13 cellular contexts compared by ENCODE assay signal in genomic region chr5:158451203-158451982, GRCh38.
DNase-seq lines count a peak whose midpoint lies in the region; ATAC-seq and TF ChIP-seq lines count a peak whose summit lies in the region.
"Had no signal": no experiment of that assay in that cellular context is flagged by ENCODE, and none has a peak within 500 bp of the region (broad histone marks: within the 10 kb centered on the region; RNA-seq: fewer than 3 reads in every experiment).

No MANE protein-coding gene starts in this region.

- H3K27ac ChIP-seq in WERI-Rb-1: no peak overlapping the region
- H3K27ac ChIP-seq in heart left ventricle: peak overlapping the region in 8 of 12 donors; percentile 4 to 66 (median 56)
- H3K27ac ChIP-seq: left lung had no signal

- no peak for TF ChIP-seq POLR2A in heart left ventricle (IDR thresholded peaks at IDR 0.05)

- peaks cover 4% of the 10 kb centered on the region for H3K27me3 Mint-ChIP-seq in progenitor cell of endocrine pancreas

- WGBS in heart left ventricle, 4 donors: 47 to 56% (median 51%) methylated on average over 8 of the region's 8 CpGs

- no peak overlapping the region for H3K4me3 ChIP-seq in BE2C (ENCODE audit: low read depth, low read length)
- no peak overlapping the region for H3K4me3 ChIP-seq in WERI-Rb-1 (ENCODE audit: low read depth, low read length)
- no peak overlapping the region for H3K4me3 ChIP-seq in heart left ventricle
- H3K4me3 ChIP-seq: left lung had no signal

- no peaks in the 10 kb centered on the region for H3K36me3 Mint-ChIP-seq in progenitor cell of endocrine pancreas (ENCODE audit: insufficient read depth)

- peaks cover under 1% of the 10 kb centered on the region for H3K9me3 Mint-ChIP-seq in progenitor cell of endocrine pancreas (ENCODE audit: low read depth)
- H3K9me3 Mint-ChIP-seq: stimulated activated naive B cell treated with anti-CD40 and anti-IgM and Interleukin-4, amounts not matched to agents 10 μg/mL and 1 μg/mL and 100 μg/mL, for 72 hours had no signal

- no peak overlapping the region for H3K4me3 Mint-ChIP-seq in progenitor cell of endocrine pancreas (ENCODE audit: low read depth)
- H3K4me3 Mint-ChIP-seq: stimulated activated naive B cell treated with anti-CD40 and anti-IgM and Interleukin-4, amounts not matched to agents 10 μg/mL and 1 μg/mL and 100 μg/mL, for 72 hours had no signal

- H3K27me3 ChIP-seq in BE2C (no peaks in the 10 kb centered on the region), WERI-Rb-1 (ENCODE audit: insufficient read depth, low read depth, severe bottlenecking) (no peaks in the 10 kb centered on the region), heart left ventricle (no peaks in the 10 kb centered on the region)
- H3K27me3 ChIP-seq: left lung had no signal

- H3K36me3 ChIP-seq in BE2C (no peaks in the 10 kb centered on the region), WERI-Rb-1 (no peaks in the 10 kb centered on the region), heart left ventricle (no peaks in the 10 kb centered on the region)
- H3K36me3 ChIP-seq: left lung had no signal

- peak overlapping the region; percentile 56 for H3K27ac Mint-ChIP-seq in progenitor cell of endocrine pancreas
- H3K27ac Mint-ChIP-seq: stimulated activated naive B cell treated with anti-CD40 and anti-IgM and Interleukin-4, amounts not matched to agents 10 μg/mL and 1 μg/mL and 100 μg/mL, for 72 hours had no signal

- TF ChIP-seq CTCF in BE2C (IDR thresholded peaks at IDR 0.05; ENCODE audit: low read depth, low read length) (no peak), WERI-Rb-1 (IDR thresholded peaks at IDR 0.05; ENCODE audit: low read depth, low read length) (no peak), heart left ventricle (IDR thresholded peaks at IDR 0.05) (no peak), progenitor cell of endocrine pancreas (IDR thresholded peaks at IDR 0.05; ENCODE audit: unreplicated experiment) (no peak)

- peaks cover 19% of the 10 kb centered on the region for H3K4me1 Mint-ChIP-seq in progenitor cell of endocrine pancreas (ENCODE audit: low read depth)

- intact Hi-C loops in heart left ventricle (cut with DNase I): no loop called here

- H3K9me3 ChIP-seq in BE2C (no peaks in the 10 kb centered on the region), WERI-Rb-1 (ENCODE audit: severe bottlenecking) (no peaks in the 10 kb centered on the region), heart left ventricle (no peaks in the 10 kb centered on the region)
- H3K9me3 ChIP-seq: left lung had no signal

- peaks cover 17% of the 10 kb centered on the region for H3K4me1 ChIP-seq in BE2C
- H3K4me1 ChIP-seq in heart left ventricle: peaks cover 0 to 28% (median 3%) of the 10 kb centered on the region in 12 donors
- H3K4me1 ChIP-seq: left lung had no signal

- ATAC-seq in heart left ventricle (peak; percentile 61 to 93 (median 84)), HG03460 (IDR thresholded peaks at IDR 0.05; ENCODE audit: unreplicated experiment) (no peak), HG02981 (IDR thresholded peaks at IDR 0.05; ENCODE audit: unreplicated experiment) (no peak)
- ATAC-seq: left lung; stimulated activated naive B cell treated with anti-CD40 and anti-IgM and Interleukin-4, amounts not matched to agents 10 μg/mL and 1 μg/mL and 100 μg/mL, for 72 hours had no signal

- DNase-seq in BE2C: peak; percentile 82
- peak; percentile 59 for DNase-seq in WERI-Rb-1
- DNase-seq in heart left ventricle: peak in 4 of 5 donors; percentile 54 to 75 (median 66)
- DNase-seq in progenitor cell of endocrine pancreas (ENCODE audit: low spot score, unreplicated experiment): no peak
- DNase-seq in G401 (ENCODE audit: low spot score): no peak
- no peak for DNase-seq in middle frontal gyrus (ENCODE audit: extremely low spot score, low spot score)
- DNase-seq: activated CD4-positive, CD25-positive, alpha-beta regulatory T cell treated with anti-CD3 and anti-CD28 coated beads, Interleukin-2, amount 50 U/mL, for 72 hours; activated naive CD4-positive, alpha-beta T cell treated with Interleukin-2 at 50 U/mL for 16 hours; left lung; RPMI8226; stimulated activated naive B cell treated with anti-CD40 and anti-IgM and Interleukin-4, amounts not matched to agents 10 μg/mL and 1 μg/mL and 100 μg/mL, for 72 hours had no signal

- in situ Hi-C loops in G401 (cut with HindIII; ENCODE audit: low sequenced_read_pairs): no loop called here

Comparison
In these comparisons a context has a peak if more than half of its experiments do, and no peak if none do; other contexts are left out.
1. DNase-seq: peak in BE2C (single experiment), WERI-Rb-1 (single experiment) and heart left ventricle (4 of 5); none in progenitor cell of endocrine pancreas (single experiment), G401 (single experiment) and middle frontal gyrus (single experiment).
2. ATAC-seq: peak in heart left ventricle (4 of 4); none in HG03460 (single experiment) and HG02981 (single experiment).